Comparison of ENCODE assay signal across 8 cellular contexts in the genomic region with DNA sequence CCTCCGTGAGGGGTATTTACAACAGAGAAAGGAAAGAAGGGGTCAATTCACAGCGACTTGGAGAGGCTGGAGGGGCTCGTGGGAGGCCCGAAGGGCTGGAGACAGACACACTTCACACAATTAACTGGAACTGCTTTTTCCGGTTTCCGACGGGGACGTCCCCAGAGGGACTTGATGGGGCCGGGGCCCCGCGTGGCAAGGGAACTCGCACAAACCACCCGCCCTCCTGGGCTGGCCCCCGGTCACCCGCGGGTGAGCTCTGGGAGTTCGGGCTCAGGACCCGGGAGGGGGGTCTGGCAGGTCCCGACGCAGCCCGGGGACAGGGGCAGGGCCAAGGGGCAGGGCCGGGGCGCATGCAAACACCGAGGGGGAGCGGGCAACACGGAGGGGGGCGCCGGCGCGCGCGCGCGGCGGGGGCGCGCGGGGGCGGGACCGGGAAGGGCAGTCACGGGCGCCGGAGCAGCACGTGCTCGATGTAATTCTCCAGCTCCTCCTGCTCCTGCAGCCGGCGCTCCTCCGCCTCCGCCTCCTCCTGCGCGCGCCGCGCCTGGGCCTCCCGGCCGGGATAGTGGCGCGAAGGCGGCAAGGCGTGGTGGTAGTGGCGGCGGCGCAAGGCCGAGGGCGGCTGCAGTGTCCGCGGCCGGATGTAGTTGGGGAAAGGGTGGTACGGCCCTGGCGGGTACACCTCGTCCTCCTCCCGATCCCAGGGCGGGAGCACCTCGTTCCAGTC. TPM values are rescaled to one million over a fixed set of nuclear protein-coding genes. Genes with fewer than 3 reads are reported as not detected.
DNase-seq lines count a peak whose midpoint lies in the region; ATAC-seq and TF ChIP-seq lines count a peak whose summit lies in the region.

No MANE protein-coding gene starts in this region.

- peaks cover 0 to 16% of the 10 kb centered on the region in 2 donors for H3K36me3 ChIP-seq in gastrocnemius medialis

- DNase-seq in SKM-1 treated with dmso at 0.1 percent for 144 hours (lab: John Stamatoyannopoulos, UW; ENCODE audit: unreplicated experiment) (peak; percentile 36), SKM-1 (lab: John Stamatoyannopoulos, UW; ENCODE audit: unreplicated experiment) (no peak), NCI-H1092 (lab: John Stamatoyannopoulos, UW) (peak; percentile 61), foreskin fibroblast (peak; percentile 71 to 89), gastrocnemius medialis (no peak), SHP77 treated with DMSO at 0.1 percent for 48 hours (lab: John Stamatoyannopoulos, UW) (no peak)

- H3K4me3 ChIP-seq in foreskin fibroblast (ENCODE audit: low read depth in 1 of 2, low read length in 2 of 2), result peak overlapping the region; percentile 20 to 36
- H3K4me3 ChIP-seq in gastrocnemius medialis, result peak overlapping the region in 3 of 4 donors; percentile 31 to 40 (median 31)

- no peaks in the 10 kb centered on the region for H3K9me3 ChIP-seq in gastrocnemius medialis

- peaks cover 12 to 18% of the 10 kb centered on the region in 2 donors for H3K4me1 ChIP-seq in gastrocnemius medialis

- ATAC-seq in gastrocnemius medialis (peak in 1 of 2 donors; percentile 22), HG02588 (IDR thresholded peaks at IDR 0.05; ENCODE audit: unreplicated experiment) (no peak)

- in situ Hi-C loops in gastrocnemius medialis (cut with MboI; ENCODE audit: low sequenced_read_pairs in 4 of 4), result no loop called here

- no peak for TF ChIP-seq POLR2A in gastrocnemius medialis (IDR thresholded peaks at IDR 0.05)

- intact Hi-C loops in gastrocnemius medialis (cut with DNase I; ENCODE audit: low total_unique reads), result no loop called here

- peak overlapping the region; percentile 98 for H3K27ac ChIP-seq in VCaP
- no peak overlapping the region for H3K27ac ChIP-seq in gastrocnemius medialis

- no peak for TF ChIP-seq CTCF in VCaP (conservative IDR thresholded peaks at IDR 0.05)
- TF ChIP-seq CTCF in foreskin fibroblast (IDR thresholded peaks at IDR 0.05; ENCODE audit: low read depth, low read length), result no peak
- no peak for TF ChIP-seq CTCF in gastrocnemius medialis (IDR thresholded peaks at IDR 0.05 in 4 of 5, conservative IDR thresholded peaks at IDR 0.05 in 1 of 5)

- peaks cover 54 to 65% (median 55%) of the 10 kb centered on the region in 3 donors for H3K27me3 ChIP-seq in gastrocnemius medialis

RNA-seq across cellular contexts. Expression of a gene that starts 2.7 kb away (rescaled TPM):
- not detected for total RNA-seq in gastrocnemius medialis

RNA-seq across cellular contexts. Expression of a gene that starts 8.4 kb away (rescaled TPM):
- total RNA-seq in gastrocnemius medialis, result 10 to 100 TPM in 3 of 4 donors, 1 to 10 TPM in 1; 5.5 to 24.4 (median 15.6) TPM

RNA-seq across cellular contexts. Expression of a gene that starts 17.4 kb away (rescaled TPM):
- total RNA-seq in gastrocnemius medialis, result not detected

RNA-seq across cellular contexts. Expression of a gene that starts 35.8 kb away (rescaled TPM):
- 10 to 100 TPM in 3 of 4 donors, 1 to 10 TPM in 1; 5.9 to 21.7 (median 12.3) TPM for total RNA-seq in gastrocnemius medialis

RNA-seq across cellular contexts. Expression of a gene that starts 38.1 kb away (rescaled TPM):
- not detected for total RNA-seq in gastrocnemius medialis

Comparison
In these comparisons a context has a peak if more than half of its experiments do, and no peak if none do; other contexts are left out.
1. DNase-seq: peak in SKM-1 treated with dmso at 0.1 percent for 144 hours (single experiment), NCI-H1092 (single experiment) and foreskin fibroblast (2 of 2); none in SKM-1 (single experiment), gastrocnemius medialis (0 of 2) and SHP77 treated with DMSO at 0.1 percent for 48 hours (single experiment).